In the genomic region with DNA sequence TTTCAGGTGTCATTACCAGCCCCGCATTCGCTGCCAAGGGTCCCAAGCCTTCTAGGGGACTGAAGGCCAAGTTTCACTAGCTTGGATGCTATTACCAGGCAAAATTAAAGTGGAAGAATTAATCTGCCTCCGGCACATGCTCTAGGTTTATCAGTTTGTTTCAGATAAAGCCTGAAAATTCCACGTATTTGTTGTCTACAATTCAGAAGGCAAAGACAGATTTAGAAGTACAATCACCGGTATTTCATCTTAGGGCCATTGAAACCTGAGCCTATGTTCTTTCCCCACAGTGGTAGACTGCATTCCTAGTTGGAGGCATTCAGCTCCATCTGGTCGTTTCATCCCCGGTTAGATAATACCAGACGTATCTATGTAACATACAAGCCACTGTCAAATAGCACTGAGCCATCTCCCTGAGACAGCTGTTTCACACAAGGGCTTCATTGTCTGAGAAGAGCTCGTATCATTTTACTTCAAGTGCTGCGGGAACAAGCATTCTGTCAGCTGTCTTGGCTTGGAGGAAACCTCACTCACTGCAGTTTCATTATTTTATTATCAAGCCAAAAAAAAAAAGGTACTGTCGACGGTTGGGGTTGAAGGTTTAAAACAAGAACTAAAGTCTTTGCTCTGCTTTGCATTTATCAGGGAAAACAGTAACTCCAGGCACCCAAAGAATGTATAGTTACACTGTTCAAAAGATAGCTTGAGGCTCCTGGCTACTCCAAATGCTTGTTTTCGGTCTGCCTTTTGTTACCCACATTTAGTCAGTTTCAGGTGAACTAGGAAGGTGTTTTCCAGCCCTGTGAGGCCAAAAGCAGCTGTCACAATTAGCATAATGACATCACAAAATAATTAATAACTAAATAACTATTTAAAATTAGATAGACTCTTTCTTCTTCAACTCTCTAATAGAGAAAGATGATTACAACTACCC, we compare ENCODE assay signal across 1 cellular context.
TF ChIP-seq lines count a peak whose summit lies in the region.

No MANE protein-coding gene starts in this region.

TF ChIP-seq in K562, 482 proteins besides CTCF, POLR2A, EP300 and RAD21 (continued from another document and continues in another):
- TF ChIP-seq, protein P1, sequence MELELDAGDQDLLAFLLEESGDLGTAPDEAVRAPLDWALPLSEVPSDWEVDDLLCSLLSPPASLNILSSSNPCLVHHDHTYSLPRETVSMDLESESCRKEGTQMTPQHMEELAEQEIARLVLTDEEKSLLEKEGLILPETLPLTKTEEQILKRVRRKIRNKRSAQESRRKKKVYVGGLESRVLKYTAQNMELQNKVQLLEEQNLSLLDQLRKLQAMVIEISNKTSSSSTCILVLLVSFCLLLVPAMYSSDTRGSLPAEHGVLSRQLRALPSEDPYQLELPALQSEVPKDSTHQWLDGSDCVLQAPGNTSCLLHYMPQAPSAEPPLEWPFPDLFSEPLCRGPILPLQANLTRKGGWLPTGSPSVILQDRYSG (tag; conservative IDR thresholded peaks at IDR 0.05; ENCODE audit: low read depth), result no peak
- TF ChIP-seq BRD4 (IDR thresholded peaks at IDR 0.05) (no peak), POU5F1 (IDR thresholded peaks at IDR 0.05; ENCODE audit: borderline replicate concordance, low read depth, low read length, partially characterized antibody) (no peak), HNRNPLL (IDR thresholded peaks at IDR 0.05; ENCODE audit: low read depth, low read length, poor library complexity, severe bottlenecking) (no peak), FOSL1 (tag; conservative IDR thresholded peaks at IDR 0.05) (no peak), ILK (tag; IDR thresholded peaks at IDR 0.05; ENCODE audit: borderline replicate concordance, low read depth) (no peak), RBM15 (IDR thresholded peaks at IDR 0.05; ENCODE audit: insufficient read depth, low read length) (no peak), CHD4 (IDR thresholded peaks at IDR 0.05; ENCODE audit: insufficient read depth, insufficient replicate concordance, low read depth, low read length, poor library complexity, severe bottlenecking) (no peak), ZNF668 (CRISPR knock-in tag; IDR thresholded peaks at IDR 0.05) (no peak), ZNF143 (CRISPR knock-in tag; IDR thresholded peaks at IDR 0.05) (no peak), KLF1 (tag; IDR thresholded peaks at IDR 0.05) (no peak), BCOR (IDR thresholded peaks at IDR 0.05) (peak; percentile 83), L3MBTL2 (IDR thresholded peaks at IDR 0.05) (peak; percentile 52; the same call in 1 of the 2 replicates), BCL6 (CRISPR knock-in tag; IDR thresholded peaks at IDR 0.05) (no peak), ZNF134 (CRISPR knock-in tag; conservative IDR thresholded peaks at IDR 0.05) (no peak), POLR2H (tag; IDR thresholded peaks at IDR 0.05; ENCODE audit: low read depth) (no peak), ZSCAN32 (CRISPR knock-in tag; IDR thresholded peaks at IDR 0.05) (no peak), RBM14 (IDR thresholded peaks at IDR 0.05; ENCODE audit: borderline replicate concordance, insufficient read depth, low read depth, low read length) (no peak), CHD2 (IDR thresholded peaks at IDR 0.05; ENCODE audit: low read depth, low read length) (no peak), TCF7L2 (IDR thresholded peaks at IDR 0.05; ENCODE audit: low read depth, low read length) (no peak), ZC3H11A (IDR thresholded peaks at IDR 0.05; ENCODE audit: low read depth, low read length) (no peak), SMAD1 (IDR thresholded peaks at IDR 0.05; ENCODE audit: low read depth, low read length, partially characterized antibody) (no peak), CBX8 (IDR thresholded peaks at IDR 0.05; ENCODE audit: borderline replicate concordance, extremely low read depth, low read depth, low read length, poor library complexity, severe bottlenecking) (no peak), ZNF79 (CRISPR knock-in tag; IDR thresholded peaks at IDR 0.05; ENCODE audit: low read depth) (no peak), TAF7 (tag; IDR thresholded peaks at IDR 0.05) (no peak), ZNF695 (CRISPR knock-in tag; IDR thresholded peaks at IDR 0.05) (no peak), ZNF232 (CRISPR knock-in tag; IDR thresholded peaks at IDR 0.05) (no peak), MCM5 (IDR thresholded peaks at IDR 0.05; ENCODE audit: low read depth) (no peak)
- TF ChIP-seq, protein P2, sequence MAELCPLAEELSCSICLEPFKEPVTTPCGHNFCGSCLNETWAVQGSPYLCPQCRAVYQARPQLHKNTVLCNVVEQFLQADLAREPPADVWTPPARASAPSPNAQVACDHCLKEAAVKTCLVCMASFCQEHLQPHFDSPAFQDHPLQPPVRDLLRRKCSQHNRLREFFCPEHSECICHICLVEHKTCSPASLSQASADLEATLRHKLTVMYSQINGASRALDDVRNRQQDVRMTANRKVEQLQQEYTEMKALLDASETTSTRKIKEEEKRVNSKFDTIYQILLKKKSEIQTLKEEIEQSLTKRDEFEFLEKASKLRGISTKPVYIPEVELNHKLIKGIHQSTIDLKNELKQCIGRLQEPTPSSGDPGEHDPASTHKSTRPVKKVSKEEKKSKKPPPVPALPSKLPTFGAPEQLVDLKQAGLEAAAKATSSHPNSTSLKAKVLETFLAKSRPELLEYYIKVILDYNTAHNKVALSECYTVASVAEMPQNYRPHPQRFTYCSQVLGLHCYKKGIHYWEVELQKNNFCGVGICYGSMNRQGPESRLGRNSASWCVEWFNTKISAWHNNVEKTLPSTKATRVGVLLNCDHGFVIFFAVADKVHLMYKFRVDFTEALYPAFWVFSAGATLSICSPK (IDR thresholded peaks at IDR 0.05; ENCODE audit: borderline replicate concordance), result no peak
- TF ChIP-seq, protein P3, sequence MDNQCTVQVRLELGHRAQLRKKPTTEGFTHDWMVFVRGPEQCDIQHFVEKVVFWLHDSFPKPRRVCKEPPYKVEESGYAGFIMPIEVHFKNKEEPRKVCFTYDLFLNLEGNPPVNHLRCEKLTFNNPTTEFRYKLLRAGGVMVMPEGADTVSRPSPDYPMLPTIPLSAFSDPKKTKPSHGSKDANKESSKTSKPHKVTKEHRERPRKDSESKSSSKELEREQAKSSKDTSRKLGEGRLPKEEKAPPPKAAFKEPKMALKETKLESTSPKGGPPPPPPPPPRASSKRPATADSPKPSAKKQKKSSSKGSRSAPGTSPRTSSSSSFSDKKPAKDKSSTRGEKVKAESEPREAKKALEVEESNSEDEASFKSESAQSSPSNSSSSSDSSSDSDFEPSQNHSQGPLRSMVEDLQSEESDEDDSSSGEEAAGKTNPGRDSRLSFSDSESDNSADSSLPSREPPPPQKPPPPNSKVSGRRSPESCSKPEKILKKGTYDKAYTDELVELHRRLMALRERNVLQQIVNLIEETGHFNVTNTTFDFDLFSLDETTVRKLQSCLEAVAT (IDR thresholded peaks at IDR 0.05), result no peak
- TF ChIP-seq, protein P4, sequence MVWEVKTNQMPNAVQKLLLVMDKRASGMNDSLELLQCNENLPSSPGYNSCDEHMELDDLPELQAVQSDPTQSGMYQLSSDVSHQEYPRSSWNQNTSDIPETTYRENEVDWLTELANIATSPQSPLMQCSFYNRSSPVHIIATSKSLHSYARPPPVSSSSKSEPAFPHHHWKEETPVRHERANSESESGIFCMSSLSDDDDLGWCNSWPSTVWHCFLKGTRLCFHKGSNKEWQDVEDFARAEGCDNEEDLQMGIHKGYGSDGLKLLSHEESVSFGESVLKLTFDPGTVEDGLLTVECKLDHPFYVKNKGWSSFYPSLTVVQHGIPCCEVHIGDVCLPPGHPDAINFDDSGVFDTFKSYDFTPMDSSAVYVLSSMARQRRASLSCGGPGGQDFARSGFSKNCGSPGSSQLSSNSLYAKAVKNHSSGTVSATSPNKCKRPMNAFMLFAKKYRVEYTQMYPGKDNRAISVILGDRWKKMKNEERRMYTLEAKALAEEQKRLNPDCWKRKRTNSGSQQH (CRISPR knock-in tag; IDR thresholded peaks at IDR 0.05), result no peak
- TF ChIP-seq, protein P5, sequence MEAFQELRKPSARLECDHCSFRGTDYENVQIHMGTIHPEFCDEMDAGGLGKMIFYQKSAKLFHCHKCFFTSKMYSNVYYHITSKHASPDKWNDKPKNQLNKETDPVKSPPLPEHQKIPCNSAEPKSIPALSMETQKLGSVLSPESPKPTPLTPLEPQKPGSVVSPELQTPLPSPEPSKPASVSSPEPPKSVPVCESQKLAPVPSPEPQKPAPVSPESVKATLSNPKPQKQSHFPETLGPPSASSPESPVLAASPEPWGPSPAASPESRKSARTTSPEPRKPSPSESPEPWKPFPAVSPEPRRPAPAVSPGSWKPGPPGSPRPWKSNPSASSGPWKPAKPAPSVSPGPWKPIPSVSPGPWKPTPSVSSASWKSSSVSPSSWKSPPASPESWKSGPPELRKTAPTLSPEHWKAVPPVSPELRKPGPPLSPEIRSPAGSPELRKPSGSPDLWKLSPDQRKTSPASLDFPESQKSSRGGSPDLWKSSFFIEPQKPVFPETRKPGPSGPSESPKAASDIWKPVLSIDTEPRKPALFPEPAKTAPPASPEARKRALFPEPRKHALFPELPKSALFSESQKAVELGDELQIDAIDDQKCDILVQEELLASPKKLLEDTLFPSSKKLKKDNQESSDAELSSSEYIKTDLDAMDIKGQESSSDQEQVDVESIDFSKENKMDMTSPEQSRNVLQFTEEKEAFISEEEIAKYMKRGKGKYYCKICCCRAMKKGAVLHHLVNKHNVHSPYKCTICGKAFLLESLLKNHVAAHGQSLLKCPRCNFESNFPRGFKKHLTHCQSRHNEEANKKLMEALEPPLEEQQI (IDR thresholded peaks at IDR 0.05), result peak; percentile 80; the same call in 1 of the 2 replicates
- TF ChIP-seq, protein P6, sequence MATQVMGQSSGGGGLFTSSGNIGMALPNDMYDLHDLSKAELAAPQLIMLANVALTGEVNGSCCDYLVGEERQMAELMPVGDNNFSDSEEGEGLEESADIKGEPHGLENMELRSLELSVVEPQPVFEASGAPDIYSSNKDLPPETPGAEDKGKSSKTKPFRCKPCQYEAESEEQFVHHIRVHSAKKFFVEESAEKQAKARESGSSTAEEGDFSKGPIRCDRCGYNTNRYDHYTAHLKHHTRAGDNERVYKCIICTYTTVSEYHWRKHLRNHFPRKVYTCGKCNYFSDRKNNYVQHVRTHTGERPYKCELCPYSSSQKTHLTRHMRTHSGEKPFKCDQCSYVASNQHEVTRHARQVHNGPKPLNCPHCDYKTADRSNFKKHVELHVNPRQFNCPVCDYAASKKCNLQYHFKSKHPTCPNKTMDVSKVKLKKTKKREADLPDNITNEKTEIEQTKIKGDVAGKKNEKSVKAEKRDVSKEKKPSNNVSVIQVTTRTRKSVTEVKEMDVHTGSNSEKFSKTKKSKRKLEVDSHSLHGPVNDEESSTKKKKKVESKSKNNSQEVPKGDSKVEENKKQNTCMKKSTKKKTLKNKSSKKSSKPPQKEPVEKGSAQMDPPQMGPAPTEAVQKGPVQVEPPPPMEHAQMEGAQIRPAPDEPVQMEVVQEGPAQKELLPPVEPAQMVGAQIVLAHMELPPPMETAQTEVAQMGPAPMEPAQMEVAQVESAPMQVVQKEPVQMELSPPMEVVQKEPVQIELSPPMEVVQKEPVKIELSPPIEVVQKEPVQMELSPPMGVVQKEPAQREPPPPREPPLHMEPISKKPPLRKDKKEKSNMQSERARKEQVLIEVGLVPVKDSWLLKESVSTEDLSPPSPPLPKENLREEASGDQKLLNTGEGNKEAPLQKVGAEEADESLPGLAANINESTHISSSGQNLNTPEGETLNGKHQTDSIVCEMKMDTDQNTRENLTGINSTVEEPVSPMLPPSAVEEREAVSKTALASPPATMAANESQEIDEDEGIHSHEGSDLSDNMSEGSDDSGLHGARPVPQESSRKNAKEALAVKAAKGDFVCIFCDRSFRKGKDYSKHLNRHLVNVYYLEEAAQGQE (CRISPR knock-in tag; IDR thresholded peaks at IDR 0.05; ENCODE audit: low read depth), result no peak
- TF ChIP-seq, protein P7, sequence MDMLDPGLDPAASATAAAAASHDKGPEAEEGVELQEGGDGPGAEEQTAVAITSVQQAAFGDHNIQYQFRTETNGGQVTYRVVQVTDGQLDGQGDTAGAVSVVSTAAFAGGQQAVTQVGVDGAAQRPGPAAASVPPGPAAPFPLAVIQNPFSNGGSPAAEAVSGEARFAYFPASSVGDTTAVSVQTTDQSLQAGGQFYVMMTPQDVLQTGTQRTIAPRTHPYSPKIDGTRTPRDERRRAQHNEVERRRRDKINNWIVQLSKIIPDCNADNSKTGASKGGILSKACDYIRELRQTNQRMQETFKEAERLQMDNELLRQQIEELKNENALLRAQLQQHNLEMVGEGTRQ (CRISPR knock-in tag; IDR thresholded peaks at IDR 0.05), result no peak
- TF ChIP-seq, protein P8, sequence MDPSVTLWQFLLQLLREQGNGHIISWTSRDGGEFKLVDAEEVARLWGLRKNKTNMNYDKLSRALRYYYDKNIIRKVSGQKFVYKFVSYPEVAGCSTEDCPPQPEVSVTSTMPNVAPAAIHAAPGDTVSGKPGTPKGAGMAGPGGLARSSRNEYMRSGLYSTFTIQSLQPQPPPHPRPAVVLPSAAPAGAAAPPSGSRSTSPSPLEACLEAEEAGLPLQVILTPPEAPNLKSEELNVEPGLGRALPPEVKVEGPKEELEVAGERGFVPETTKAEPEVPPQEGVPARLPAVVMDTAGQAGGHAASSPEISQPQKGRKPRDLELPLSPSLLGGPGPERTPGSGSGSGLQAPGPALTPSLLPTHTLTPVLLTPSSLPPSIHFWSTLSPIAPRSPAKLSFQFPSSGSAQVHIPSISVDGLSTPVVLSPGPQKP (CRISPR knock-in tag; IDR thresholded peaks at IDR 0.05), result no peak
- TF ChIP-seq, protein P9, sequence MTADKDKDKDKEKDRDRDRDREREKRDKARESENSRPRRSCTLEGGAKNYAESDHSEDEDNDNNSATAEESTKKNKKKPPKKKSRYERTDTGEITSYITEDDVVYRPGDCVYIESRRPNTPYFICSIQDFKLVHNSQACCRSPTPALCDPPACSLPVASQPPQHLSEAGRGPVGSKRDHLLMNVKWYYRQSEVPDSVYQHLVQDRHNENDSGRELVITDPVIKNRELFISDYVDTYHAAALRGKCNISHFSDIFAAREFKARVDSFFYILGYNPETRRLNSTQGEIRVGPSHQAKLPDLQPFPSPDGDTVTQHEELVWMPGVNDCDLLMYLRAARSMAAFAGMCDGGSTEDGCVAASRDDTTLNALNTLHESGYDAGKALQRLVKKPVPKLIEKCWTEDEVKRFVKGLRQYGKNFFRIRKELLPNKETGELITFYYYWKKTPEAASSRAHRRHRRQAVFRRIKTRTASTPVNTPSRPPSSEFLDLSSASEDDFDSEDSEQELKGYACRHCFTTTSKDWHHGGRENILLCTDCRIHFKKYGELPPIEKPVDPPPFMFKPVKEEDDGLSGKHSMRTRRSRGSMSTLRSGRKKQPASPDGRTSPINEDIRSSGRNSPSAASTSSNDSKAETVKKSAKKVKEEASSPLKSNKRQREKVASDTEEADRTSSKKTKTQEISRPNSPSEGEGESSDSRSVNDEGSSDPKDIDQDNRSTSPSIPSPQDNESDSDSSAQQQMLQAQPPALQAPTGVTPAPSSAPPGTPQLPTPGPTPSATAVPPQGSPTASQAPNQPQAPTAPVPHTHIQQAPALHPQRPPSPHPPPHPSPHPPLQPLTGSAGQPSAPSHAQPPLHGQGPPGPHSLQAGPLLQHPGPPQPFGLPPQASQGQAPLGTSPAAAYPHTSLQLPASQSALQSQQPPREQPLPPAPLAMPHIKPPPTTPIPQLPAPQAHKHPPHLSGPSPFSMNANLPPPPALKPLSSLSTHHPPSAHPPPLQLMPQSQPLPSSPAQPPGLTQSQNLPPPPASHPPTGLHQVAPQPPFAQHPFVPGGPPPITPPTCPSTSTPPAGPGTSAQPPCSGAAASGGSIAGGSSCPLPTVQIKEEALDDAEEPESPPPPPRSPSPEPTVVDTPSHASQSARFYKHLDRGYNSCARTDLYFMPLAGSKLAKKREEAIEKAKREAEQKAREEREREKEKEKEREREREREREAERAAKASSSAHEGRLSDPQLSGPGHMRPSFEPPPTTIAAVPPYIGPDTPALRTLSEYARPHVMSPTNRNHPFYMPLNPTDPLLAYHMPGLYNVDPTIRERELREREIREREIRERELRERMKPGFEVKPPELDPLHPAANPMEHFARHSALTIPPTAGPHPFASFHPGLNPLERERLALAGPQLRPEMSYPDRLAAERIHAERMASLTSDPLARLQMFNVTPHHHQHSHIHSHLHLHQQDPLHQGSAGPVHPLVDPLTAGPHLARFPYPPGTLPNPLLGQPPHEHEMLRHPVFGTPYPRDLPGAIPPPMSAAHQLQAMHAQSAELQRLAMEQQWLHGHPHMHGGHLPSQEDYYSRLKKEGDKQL (CRISPR knock-in tag; IDR thresholded peaks at IDR 0.05; ENCODE audit: borderline replicate concordance), result peak; percentile 22; the same call in 1 of the 2 replicates
